In the genomic region with DNA sequence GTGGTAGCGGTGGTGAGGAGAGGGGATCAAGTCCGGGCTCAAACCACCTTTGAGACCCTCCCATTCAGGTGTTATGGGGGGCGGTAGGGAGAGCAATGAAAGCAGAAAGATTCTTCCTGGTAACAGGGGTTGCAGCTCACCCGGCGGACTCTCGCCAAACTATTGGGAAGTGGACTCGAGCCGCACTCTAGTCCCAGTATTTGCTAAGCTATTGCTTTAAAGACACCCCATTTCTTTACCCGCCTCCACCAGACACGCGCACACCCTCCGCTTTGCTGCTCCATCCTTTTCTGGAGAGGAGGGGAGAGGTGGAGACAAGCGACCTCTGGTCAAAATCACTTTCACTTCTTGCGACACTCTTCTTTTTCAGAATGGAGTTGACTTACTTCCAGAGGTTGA, we compare ENCODE assay signal across 9 cellular contexts. TPM values are rescaled to one million over a fixed set of nuclear protein-coding genes. Genes with fewer than 3 reads are reported as not detected.
A peak's percentile ranks its signal among the peaks of the same experiment; 100 is the strongest.
DNase-seq lines count a peak whose midpoint lies in the region; ATAC-seq and TF ChIP-seq lines count a peak whose summit lies in the region.
"Had no signal": no experiment of that assay in that cellular context is flagged by ENCODE, and none has a peak within 500 bp of the region (broad histone marks: within the 10 kb centered on the region; RNA-seq: fewer than 3 reads in every experiment).

No MANE protein-coding gene starts in this region.

- H3K27me3 Mint-ChIP-seq in activated naive CD4-positive, alpha-beta T cell treated with anti-CD3 and anti-CD28 coated beads for 36 hours (ENCODE audit: low read depth) = peaks cover 42% of the 10 kb centered on the region

- ATAC-seq in upper lobe of right lung = no peak

- H3K36me3 ChIP-seq in upper lobe of right lung = no peaks in the 10 kb centered on the region
- no peaks in the 10 kb centered on the region for H3K36me3 ChIP-seq in adrenal gland (replicated peaks in 1 of 2)
- no peaks in the 10 kb centered on the region for H3K36me3 ChIP-seq in prostate gland

- H3K4me1 Mint-ChIP-seq in activated naive CD4-positive, alpha-beta T cell treated with anti-CD3 and anti-CD28 coated beads for 36 hours (ENCODE audit: low read depth) = peaks cover 17% of the 10 kb centered on the region

- no peaks in the 10 kb centered on the region for H3K36me3 Mint-ChIP-seq in activated naive CD4-positive, alpha-beta T cell treated with anti-CD3 and anti-CD28 coated beads for 36 hours (ENCODE audit: low read depth)

- no peak for TF ChIP-seq CTCF in lower leg skin (IDR thresholded peaks at IDR 0.05)
- TF ChIP-seq CTCF in upper lobe of right lung (IDR thresholded peaks at IDR 0.05) = no peak
- no peak for TF ChIP-seq CTCF in adrenal gland (IDR thresholded peaks at IDR 0.05)
- no peak for TF ChIP-seq CTCF in prostate gland (IDR thresholded peaks at IDR 0.05)

- intact Hi-C loops in activated naive CD4-positive, alpha-beta T cell treated with anti-CD3 and anti-CD28 coated beads for 36 hours (cut with micrococcal nuclease) = no loop called here
- intact Hi-C loops in lower leg skin (cut with DNase I; ENCODE audit: low total_unique reads) = no loop called here
- intact Hi-C loops in upper lobe of right lung (cut with DNase I) = no loop called here
- intact Hi-C loops in adrenal gland (cut with DNase I) = no loop called here
- intact Hi-C loops in prostate gland (cut with DNase I) = no loop called here

- CTCF ChIA-PET in activated naive CD4-positive, alpha-beta T cell treated with anti-CD3 and anti-CD28 coated beads for 36 hours (lab: Charles Lee) = no interaction called here

- no peak overlapping the region for H3K27ac Mint-ChIP-seq in activated naive CD4-positive, alpha-beta T cell treated with anti-CD3 and anti-CD28 coated beads for 36 hours

- no peak for TF ChIP-seq POLR2A in lower leg skin (IDR thresholded peaks at IDR 0.05)
- TF ChIP-seq POLR2A in adrenal gland (IDR thresholded peaks at IDR 0.05) = no peak
- TF ChIP-seq POLR2A in prostate gland (IDR thresholded peaks at IDR 0.05) = no peak

- H3K27me3 ChIP-seq in upper lobe of right lung = peaks cover 38% of the 10 kb centered on the region
- H3K27me3 ChIP-seq in adrenal gland = peaks cover 18% of the 10 kb centered on the region
- peaks cover 12% of the 10 kb centered on the region for H3K27me3 ChIP-seq in prostate gland (replicated peaks; ENCODE audit: insufficient read depth)

- no peak for DNase-seq in activated naive CD4-positive, alpha-beta T cell treated with anti-CD3 and anti-CD28 coated beads for 36 hours
- DNase-seq in activated naive CD4-positive, alpha-beta T cell treated with anti-CD3 and anti-CD28 coated beads, Interleukin-2, amount 50 U/mL, for 16 hours = no peak
- DNase-seq in caudate nucleus (lab: John Stamatoyannopoulos, UW) (peak in 24 of 61 donors; percentile 1 to 55 (median 20)), lower leg skin (ENCODE audit: low spot score in 2 of 2) (no peak), upper lobe of right lung (no peak), adrenal gland (no peak), NCI-H128 (lab: John Stamatoyannopoulos, UW; ENCODE audit: unreplicated experiment) (no peak), prostate gland (ENCODE audit: low spot score) (no peak)
- DNase-seq: NCI-H1105 had no signal

- 1 to 2% methylated on average over 14 of the region's 14 CpGs for whole genome bisulfite sequencing in lower leg skin, 2 donors
- 1 to 6% (median 1%) methylated on average over 14 of the region's 14 CpGs for WGBS in adrenal gland, 4 donors
- 2% methylated on average over 14 of the region's 14 CpGs for WGBS in prostate gland

- no peaks in the 10 kb centered on the region for H3K9me3 ChIP-seq in upper lobe of right lung
- no peaks in the 10 kb centered on the region for H3K9me3 ChIP-seq in adrenal gland (replicated peaks in 1 of 3)
- no peaks in the 10 kb centered on the region for H3K9me3 ChIP-seq in prostate gland

- H3K27ac ChIP-seq in caudate nucleus (ENCODE audit: low read depth, low read length) (peak overlapping the region; percentile 46), upper lobe of right lung (no peak overlapping the region), adrenal gland (no peak overlapping the region), prostate gland (no peak overlapping the region)

- no peaks in the 10 kb centered on the region for H3K9me3 Mint-ChIP-seq in activated naive CD4-positive, alpha-beta T cell treated with anti-CD3 and anti-CD28 coated beads for 36 hours

- H3K4me3 ChIP-seq in lower leg skin (ENCODE audit: low read depth, poor library complexity, severe bottlenecking) (peak overlapping the region; percentile 12), upper lobe of right lung (peak overlapping the region; percentile 9), adrenal gland (no peak overlapping the region), prostate gland (no peak overlapping the region)

- peak overlapping the region; percentile 0 for H3K4me3 Mint-ChIP-seq in activated naive CD4-positive, alpha-beta T cell treated with anti-CD3 and anti-CD28 coated beads for 36 hours

- peaks cover 10% of the 10 kb centered on the region for H3K4me1 ChIP-seq in upper lobe of right lung
- no peaks in the 10 kb centered on the region for H3K4me1 ChIP-seq in adrenal gland (replicated peaks in 1 of 2)
- H3K4me1 ChIP-seq in prostate gland (replicated peaks) = no peaks in the 10 kb centered on the region

RNA-seq across cellular contexts. Expression of a gene that starts 0.6 kb away (rescaled TPM):
- total RNA-seq in activated naive CD4-positive, alpha-beta T cell treated with anti-CD3 and anti-CD28 coated beads for 36 hours = not detected
- under 1 TPM in 3 of 4 donors, not detected in 1; 0.08 to 0.71 (median 0.27) TPM for total RNA-seq in lower leg skin
- total RNA-seq in upper lobe of right lung = not detected
- total RNA-seq in adrenal gland = under 1 TPM in 1 of 8 donors, not detected in 7; 0.14 TPM
- under 1 TPM in 1 of 3 donors, not detected in 2; under 0.01 TPM for polyA plus RNA-seq in adrenal gland
- total RNA-seq in prostate gland = under 1 TPM in 1 of 2 donors, not detected in 1; 0.28 TPM

RNA-seq across cellular contexts. Expression of a gene that starts 37.4 kb away (rescaled TPM):
- not detected for total RNA-seq in activated naive CD4-positive, alpha-beta T cell treated with anti-CD3 and anti-CD28 coated beads for 36 hours
- total RNA-seq in lower leg skin (not detected), upper lobe of right lung (not detected), adrenal gland (under 1 TPM in 2 of 8 donors, not detected in 6; 0.67 to 0.69 TPM), prostate gland (not detected)
- under 1 TPM in 1 of 3 donors, not detected in 2; 0.29 TPM for polyA plus RNA-seq in adrenal gland

Comparison
In these comparisons a context has a peak if more than half of its experiments do, and no peak if none do; other contexts are left out.
1. H3K4me3 ChIP-seq: peak in lower leg skin (single experiment) and upper lobe of right lung (single experiment); none in adrenal gland (0 of 4) and prostate gland (0 of 2).